8 cellular contexts compared by ENCODE assay signal in the genomic region with DNA sequence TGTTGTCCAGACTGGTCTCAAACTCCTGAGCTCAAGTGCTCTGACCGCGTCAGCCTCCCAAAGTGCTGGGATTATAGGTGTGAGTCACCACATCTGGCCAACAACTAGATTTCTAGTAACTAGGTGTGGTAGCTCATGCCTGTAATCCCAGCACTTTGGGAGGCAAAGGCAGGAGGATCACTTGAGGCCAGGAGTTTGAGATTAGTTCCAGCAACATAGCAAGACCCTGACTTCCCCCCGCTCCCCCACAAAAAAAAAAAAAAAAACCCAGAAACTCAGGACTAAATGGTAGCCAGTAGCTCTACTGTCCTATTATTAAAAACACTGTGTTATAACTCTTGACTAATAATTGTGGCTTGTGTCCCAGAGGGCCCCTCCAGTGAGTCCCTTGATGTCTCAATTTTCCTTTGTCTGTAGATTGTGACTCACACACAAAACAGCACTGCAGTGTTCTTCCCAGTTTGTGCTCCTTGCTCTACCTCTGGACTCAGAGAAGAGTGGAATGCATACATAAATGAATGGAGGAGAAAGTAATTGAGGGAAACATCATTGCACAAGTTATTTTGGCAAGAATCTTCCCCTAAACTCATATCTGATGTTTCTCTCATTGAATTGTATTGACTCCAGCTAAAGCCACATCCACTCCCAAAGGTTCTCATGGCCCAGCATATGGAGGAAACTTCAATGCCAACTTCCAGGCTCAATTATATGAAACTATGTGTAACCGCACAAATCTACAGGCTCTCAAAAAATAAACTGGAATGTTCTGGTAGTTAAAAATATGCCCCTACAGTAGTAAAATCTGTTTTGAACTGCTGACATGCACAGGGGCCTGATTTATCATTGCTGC. TPM values are rescaled to one million over a fixed set of nuclear protein-coding genes. Genes with fewer than 3 reads are reported as not detected.
DNase-seq lines count a peak whose midpoint lies in the region; ATAC-seq, FAIRE-seq and TF ChIP-seq lines count a peak whose summit lies in the region.

No MANE protein-coding gene starts in this region.

- no peaks in the 10 kb centered on the region for H3K27me3 ChIP-seq in esophagus squamous epithelium

- no peak for FAIRE-seq in RCC 7860 (lab: Jason Lieb, UNC)

- H3K36me3 ChIP-seq in esophagus squamous epithelium, result peaks cover 0 to 32% (median 15%) of the 10 kb centered on the region in 3 donors

- intact Hi-C loops in esophagus squamous epithelium (cut with DNase I), result no loop called here

- no peak for TF ChIP-seq POLR2A in esophagus squamous epithelium (IDR thresholded peaks at IDR 0.05)

- TF ChIP-seq CTCF in esophagus squamous epithelium (IDR thresholded peaks at IDR 0.05) (no peak), retinal pigment epithelial cell (conservative IDR thresholded peaks at IDR 0.05; ENCODE audit: low read depth, low read length) (no peak)

- ATAC-seq in GM21447 (IDR thresholded peaks at IDR 0.05; ENCODE audit: unreplicated experiment), result no peak
- no peak for ATAC-seq in HG03039 (IDR thresholded peaks at IDR 0.05; ENCODE audit: unreplicated experiment)

- WGBS in esophagus squamous epithelium, 2 donors, result 35 to 51% methylated on average over 3 to 4 of the region's 4 CpGs

- peak overlapping the region in 3 of 4 donors; percentile 11 to 42 (median 36) for H3K27ac ChIP-seq in esophagus squamous epithelium

- H3K4me3 ChIP-seq in esophagus squamous epithelium (no peak overlapping the region), retinal pigment epithelial cell (ENCODE audit: low read length) (no peak overlapping the region)

- H3K9me3 ChIP-seq in esophagus squamous epithelium, result no peaks in the 10 kb centered on the region

- peak; percentile 91 for DNase-seq in GM04504 (ENCODE audit: low read depth)
- DNase-seq in RCC 7860 (ENCODE audit: low spot score), result peak; percentile 60
- no peak for DNase-seq in esophagus squamous epithelium (lab: John Stamatoyannopoulos, UW)
- peak; percentile 42 for DNase-seq in retinal pigment epithelial cell (ENCODE audit: low read depth)
- no peak for DNase-seq in HK-2 (ENCODE audit: unreplicated experiment)
- DNase-seq in 8988T, result no peak

- H3K4me1 ChIP-seq in esophagus squamous epithelium, result peaks cover 0 to 94% (median 31%) of the 10 kb centered on the region in 3 donors

RNA-seq across cellular contexts. Expression of a gene that starts 8.8 kb away (rescaled TPM):
- 1,000 to 10,000 TPM; 2,183 to 3,899 (median 2,784) TPM for total RNA-seq in esophagus squamous epithelium

Comparison
In these comparisons a context has a peak if more than half of its experiments do, and no peak if none do; other contexts are left out.
1. DNase-seq: peak in GM04504 (single experiment), RCC 7860 (single experiment) and retinal pigment epithelial cell (single experiment); none in esophagus squamous epithelium (single experiment), HK-2 (single experiment) and 8988T (single experiment).